17 cellular contexts compared by ENCODE assay signal in the genomic region with DNA sequence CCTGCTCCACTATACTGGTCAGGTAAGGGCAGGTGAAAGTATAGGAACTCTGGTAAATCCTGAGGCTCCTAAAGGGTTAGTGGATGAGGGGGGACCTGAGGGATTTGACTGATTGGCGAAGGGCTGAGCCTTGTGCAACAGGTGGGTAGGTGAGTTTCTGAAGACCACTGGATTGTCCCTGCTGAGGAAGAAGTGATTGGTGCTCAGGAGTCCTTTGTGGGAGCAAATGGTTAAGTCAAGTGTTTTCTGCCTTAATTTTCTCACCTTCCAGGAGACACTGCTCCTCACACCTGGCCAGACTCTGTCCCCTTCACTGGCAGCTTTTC.
DNase-seq lines count a peak whose midpoint lies in the region; ATAC-seq and TF ChIP-seq lines count a peak whose summit lies in the region.
"Had no signal": no experiment of that assay in that cellular context is flagged by ENCODE, and none has a peak within 500 bp of the region (broad histone marks: within the 10 kb centered on the region; RNA-seq: fewer than 3 reads in every experiment).

No MANE protein-coding gene starts in this region.

- no CpG with 5 or more reads among the region's 1 CpG for WGBS in mesodermal cell (ENCODE audit: insufficient coverage in 2 of 2), 2 experiments

- peak overlapping the region in 1 of 5 donors; percentile 29 for H3K9ac ChIP-seq in subcutaneous abdominal adipose tissue (ENCODE audit: low read length in 5 of 5)

- no peak for ATAC-seq in CD8-positive, alpha-beta T cell

- H3K9me3 ChIP-seq in HEK293 (ENCODE audit: control insufficient read depth, insufficient read depth, low read depth, low read length) (no peaks in the 10 kb centered on the region), mesodermal cell (ENCODE audit: control insufficient read depth, low read length) (no peaks in the 10 kb centered on the region), subcutaneous abdominal adipose tissue (ENCODE audit: control insufficient read depth in 5 of 5, low read length in 5 of 5) (no peaks in the 10 kb centered on the region)
- no peaks in the 10 kb centered on the region for H3K9me3 ChIP-seq in CD8-positive, alpha-beta T cell (ENCODE audit: low read length)
- H3K9me3 ChIP-seq: Peyer's patch had no signal

- no peaks in the 10 kb centered on the region for H3K4me1 Mint-ChIP-seq in endothelial cell (ENCODE audit: unreplicated experiment)
- peaks cover 9% of the 10 kb centered on the region for H3K4me1 Mint-ChIP-seq in CD8-positive, alpha-beta T cell (ENCODE audit: low read depth)

- POLR2A ChIA-PET in HEK293 (lab: Yijun Ruan, JAX) = no interaction called here
- POLR2A ChIA-PET in CD8-positive, alpha-beta T cell (lab: Charles Lee) = interaction anchor here (1.0 kb wide), 1 partner anchor 249 kb away, joined by 3 read pairs; no protein-coding TSS in a partner anchor

- in situ Hi-C loops in brain microvascular endothelial cell (cut with HindIII; ENCODE audit: low pct_ligation_motif_present, low sequenced_read_pairs) = loop anchor here (25.0 kb wide), 1 partner anchor 251 kb away; no protein-coding TSS in a partner anchor

- no peaks in the 10 kb centered on the region for H3K36me3 Mint-ChIP-seq in endothelial cell (ENCODE audit: low read depth, unreplicated experiment)
- H3K36me3 Mint-ChIP-seq in CD8-positive, alpha-beta T cell = peaks cover 3% of the 10 kb centered on the region
- H3K36me3 Mint-ChIP-seq: CD4-positive, CD25-positive, alpha-beta regulatory T cell had no signal

- no peaks in the 10 kb centered on the region for H3K9me3 Mint-ChIP-seq in endothelial cell (ENCODE audit: unreplicated experiment)
- H3K9me3 Mint-ChIP-seq in CD8-positive, alpha-beta T cell = no peaks in the 10 kb centered on the region
- H3K9me3 Mint-ChIP-seq: CD4-positive, CD25-positive, alpha-beta regulatory T cell had no signal

- CTCF ChIA-PET in HEK293 (lab: Yijun Ruan, JAX) = interaction anchor here (0.8 to 20.8 kb wide), 16 partner anchors 12 to 692 kb away, joined by 3 to 576 read pairs (median 4); no protein-coding TSS in a partner anchor
- CTCF ChIA-PET in CD8-positive, alpha-beta T cell (lab: Charles Lee) = interaction anchor here (0.9 to 19.5 kb wide), 10 partner anchors 14 to 250 kb away, joined by 3 to 457 read pairs (median 4); a partner anchor contains a TSS

- H3K27me3 ChIP-seq in brain microvascular endothelial cell (replicated peaks) (no peaks in the 10 kb centered on the region), subcutaneous abdominal adipose tissue (ENCODE audit: control insufficient read depth in 5 of 5, insufficient read depth in 4 of 5, low read length in 5 of 5) (peaks cover 0 to 8% (median 4%) of the 10 kb centered on the region in 5 donors)
- no peaks in the 10 kb centered on the region for H3K27me3 ChIP-seq in CD8-positive, alpha-beta T cell (ENCODE audit: insufficient read depth, low read length)
- H3K27me3 ChIP-seq: Peyer's patch had no signal

- no peaks in the 10 kb centered on the region for H3K4me1 ChIP-seq in HEK293 (ENCODE audit: control insufficient read depth, insufficient read depth, low read length)
- H3K4me1 ChIP-seq in mesodermal cell (ENCODE audit: control insufficient read depth, insufficient read depth, low read length, poor library complexity, severe bottlenecking) = peaks cover 5% of the 10 kb centered on the region
- peaks cover 0 to 7% (median 4%) of the 10 kb centered on the region in 5 donors for H3K4me1 ChIP-seq in subcutaneous abdominal adipose tissue (ENCODE audit: control insufficient read depth in 5 of 5, insufficient read depth in 5 of 5, low read length in 5 of 5)
- no peaks in the 10 kb centered on the region for H3K4me1 ChIP-seq in CD8-positive, alpha-beta T cell (ENCODE audit: insufficient read depth, low read length)
- H3K4me1 ChIP-seq: Peyer's patch had no signal

- no peaks in the 10 kb centered on the region for H3K36me3 ChIP-seq in HEK293 (ENCODE audit: control insufficient read depth in 2 of 2, insufficient read depth in 1 of 2, low read length in 2 of 2)
- H3K36me3 ChIP-seq in brain microvascular endothelial cell (replicated peaks) = no peaks in the 10 kb centered on the region
- no peaks in the 10 kb centered on the region for H3K36me3 ChIP-seq in mesodermal cell (ENCODE audit: control insufficient read depth, insufficient read depth, low read length)
- H3K36me3 ChIP-seq in subcutaneous abdominal adipose tissue (ENCODE audit: control insufficient read depth in 5 of 5, insufficient read depth in 5 of 5, low read length in 5 of 5) = peaks cover 0 to 3% (median 0%) of the 10 kb centered on the region in 5 donors
- no peaks in the 10 kb centered on the region for H3K36me3 ChIP-seq in CD8-positive, alpha-beta T cell (ENCODE audit: insufficient read depth, low read length)
- H3K36me3 ChIP-seq: Peyer's patch had no signal

- H3K27ac Mint-ChIP-seq in endothelial cell (ENCODE audit: unreplicated experiment) = no peak overlapping the region
- no peak overlapping the region for H3K27ac Mint-ChIP-seq in CD8-positive, alpha-beta T cell
- H3K27ac Mint-ChIP-seq: B cell; CD4-positive, CD25-positive, alpha-beta regulatory T cell had no signal

- intact Hi-C loops in CD8-positive, alpha-beta T cell (cut with DNase I, micrococcal nuclease) = no loop called here

- H3K27me3 Mint-ChIP-seq in endothelial cell (ENCODE audit: unreplicated experiment) = peaks cover under 1% of the 10 kb centered on the region
- H3K27me3 Mint-ChIP-seq in CD8-positive, alpha-beta T cell (ENCODE audit: low read depth) = no peaks in the 10 kb centered on the region
- H3K27me3 Mint-ChIP-seq: B cell; CD4-positive, CD25-positive, alpha-beta regulatory T cell had no signal

- DNase-seq in brain microvascular endothelial cell (no peak), AG20443 (ENCODE audit: low spot score) (no peak), endothelial cell (ENCODE audit: low spot score) (no peak)
- DNase-seq in CD8-positive, alpha-beta T cell = no peak
- DNase-seq: CD4-positive, CD25-positive, alpha-beta regulatory T cell; MV-4-11; NCI-H2029 treated with DMSO at 0.1 percent for 48 hours; NCI-H2171 treated with DMSO at 0.1 percent for 48 hours; NCI-H510A; NCI-H82; Peyer's patch; SHP77 had no signal

- no peak overlapping the region for H3K4me3 Mint-ChIP-seq in endothelial cell (ENCODE audit: unreplicated experiment)
- H3K4me3 Mint-ChIP-seq in CD8-positive, alpha-beta T cell = no peak overlapping the region
- H3K4me3 Mint-ChIP-seq: B cell; CD4-positive, CD25-positive, alpha-beta regulatory T cell had no signal

- H3K4me3 ChIP-seq in HEK293 (ENCODE audit: low read depth, low read length) = no peak overlapping the region
- H3K4me3 ChIP-seq in brain microvascular endothelial cell (ENCODE audit: low read depth, low read length) = no peak overlapping the region
- H3K4me3 ChIP-seq in mesodermal cell (ENCODE audit: extremely low read depth, insufficient read depth, low read length, poor library complexity, severe bottlenecking) = no peak overlapping the region
- no peak overlapping the region for H3K4me3 ChIP-seq in subcutaneous abdominal adipose tissue (ENCODE audit: low read depth in 1 of 5, low read length in 5 of 5)
- no peak overlapping the region for H3K4me3 ChIP-seq in CD8-positive, alpha-beta T cell (ENCODE audit: low read depth, low read length)
- H3K4me3 ChIP-seq: K562, Peyer's patch had no signal

- H3K27ac ChIP-seq in HEK293 (ENCODE audit: extremely low read depth, low read depth, low read length) (no peak overlapping the region), brain microvascular endothelial cell (peak overlapping the region; percentile 50), mesodermal cell (ENCODE audit: low read depth, low read length, severe bottlenecking) (peak overlapping the region; percentile 77), subcutaneous abdominal adipose tissue (ENCODE audit: low read depth, low read length) (peak overlapping the region; percentile 40)
- H3K27ac ChIP-seq in CD8-positive, alpha-beta T cell (ENCODE audit: low read depth, low read length) = no peak overlapping the region
- H3K27ac ChIP-seq: Peyer's patch had no signal

- TF ChIP-seq CTCF in HEK293 (tag by site-specific recombination; IDR thresholded peaks at IDR 0.05) (no peak), brain microvascular endothelial cell (IDR thresholded peaks at IDR 0.05; ENCODE audit: low read depth, low read length, missing control alignments) (no peak), endothelial cell (IDR thresholded peaks at IDR 0.05; ENCODE audit: unreplicated experiment) (no peak)
- no peak for TF ChIP-seq CTCF in CD8-positive, alpha-beta T cell (IDR thresholded peaks at IDR 0.05)

TF ChIP-seq in HEK293, 187 proteins besides CTCF, POLR2A, EP300 and RAD21:
- TF ChIP-seq ZNF266 (tag by site-specific recombination; IDR thresholded peaks at IDR 0.05; ENCODE audit: low read depth) = no peak
- TF ChIP-seq SCRT1 (tag by site-specific recombination; IDR thresholded peaks at IDR 0.05; ENCODE audit: borderline replicate concordance) = peak; percentile 84
- TF ChIP-seq SCRT2 (tag by site-specific recombination; IDR thresholded peaks at IDR 0.05) = peak; percentile 85; the same call in 1 of the 2 replicates
- no peak for TF ChIP-seq ZNF211 (tag by site-specific recombination; IDR thresholded peaks at IDR 0.05; ENCODE audit: low read depth)
- TF ChIP-seq ZNF214 (tag by site-specific recombination; IDR thresholded peaks at IDR 0.05; ENCODE audit: borderline replicate concordance) = no peak

Comparison
In these comparisons a context has a peak if more than half of its experiments do, and no peak if none do; other contexts are left out.
1. H3K27ac ChIP-seq: peak in brain microvascular endothelial cell (single experiment), mesodermal cell (single experiment) and subcutaneous abdominal adipose tissue (single experiment); none in HEK293 (single experiment) and CD8-positive, alpha-beta T cell (single experiment).